1 cellular context compared by ENCODE assay signal in the genomic region with DNA sequence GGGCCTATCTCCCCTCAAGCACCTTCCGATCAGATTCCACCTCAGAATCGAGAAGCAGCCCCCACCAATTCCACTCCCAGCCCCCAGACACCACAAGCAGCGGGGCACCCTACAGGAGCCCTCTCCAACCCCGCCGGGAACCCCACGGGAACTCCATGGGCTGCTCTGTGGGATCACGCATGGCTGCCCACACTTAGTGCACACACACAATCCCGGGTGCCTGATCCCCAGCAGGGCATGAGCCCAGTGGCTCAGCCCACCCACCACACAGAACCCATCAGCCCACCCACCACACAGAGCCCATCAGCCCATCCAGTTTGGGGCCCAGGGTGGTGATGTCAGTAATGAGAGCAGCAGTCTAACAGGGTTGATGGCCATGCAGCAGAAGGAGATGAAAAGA.
TF ChIP-seq lines count a peak whose summit lies in the region.

No MANE protein-coding gene starts in this region.

TF ChIP-seq in HEK293, 187 proteins besides CTCF, POLR2A, EP300 and RAD21 (continued from another document):
- TF ChIP-seq, protein P1, sequence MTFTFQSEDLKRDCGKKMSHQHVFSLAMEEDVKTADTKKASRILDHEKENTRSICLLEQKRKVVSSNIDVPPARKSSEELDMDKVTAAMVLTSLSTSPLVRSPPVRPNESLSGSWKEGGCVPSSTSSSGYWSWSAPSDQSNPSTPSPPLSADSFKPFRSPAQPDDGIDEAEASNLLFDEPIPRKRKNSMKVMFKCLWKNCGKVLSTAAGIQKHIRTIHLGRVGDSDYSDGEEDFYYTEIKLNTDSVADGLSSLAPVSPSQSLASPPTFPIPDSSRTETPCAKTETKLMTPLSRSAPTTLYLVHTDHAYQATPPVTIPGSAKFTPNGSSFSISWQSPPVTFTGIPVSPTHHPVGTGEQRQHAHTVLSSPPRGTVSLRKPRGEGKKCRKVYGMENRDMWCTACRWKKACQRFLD (tag by site-specific recombination; IDR thresholded peaks at IDR 0.05), result no peak
- TF ChIP-seq, protein P2, sequence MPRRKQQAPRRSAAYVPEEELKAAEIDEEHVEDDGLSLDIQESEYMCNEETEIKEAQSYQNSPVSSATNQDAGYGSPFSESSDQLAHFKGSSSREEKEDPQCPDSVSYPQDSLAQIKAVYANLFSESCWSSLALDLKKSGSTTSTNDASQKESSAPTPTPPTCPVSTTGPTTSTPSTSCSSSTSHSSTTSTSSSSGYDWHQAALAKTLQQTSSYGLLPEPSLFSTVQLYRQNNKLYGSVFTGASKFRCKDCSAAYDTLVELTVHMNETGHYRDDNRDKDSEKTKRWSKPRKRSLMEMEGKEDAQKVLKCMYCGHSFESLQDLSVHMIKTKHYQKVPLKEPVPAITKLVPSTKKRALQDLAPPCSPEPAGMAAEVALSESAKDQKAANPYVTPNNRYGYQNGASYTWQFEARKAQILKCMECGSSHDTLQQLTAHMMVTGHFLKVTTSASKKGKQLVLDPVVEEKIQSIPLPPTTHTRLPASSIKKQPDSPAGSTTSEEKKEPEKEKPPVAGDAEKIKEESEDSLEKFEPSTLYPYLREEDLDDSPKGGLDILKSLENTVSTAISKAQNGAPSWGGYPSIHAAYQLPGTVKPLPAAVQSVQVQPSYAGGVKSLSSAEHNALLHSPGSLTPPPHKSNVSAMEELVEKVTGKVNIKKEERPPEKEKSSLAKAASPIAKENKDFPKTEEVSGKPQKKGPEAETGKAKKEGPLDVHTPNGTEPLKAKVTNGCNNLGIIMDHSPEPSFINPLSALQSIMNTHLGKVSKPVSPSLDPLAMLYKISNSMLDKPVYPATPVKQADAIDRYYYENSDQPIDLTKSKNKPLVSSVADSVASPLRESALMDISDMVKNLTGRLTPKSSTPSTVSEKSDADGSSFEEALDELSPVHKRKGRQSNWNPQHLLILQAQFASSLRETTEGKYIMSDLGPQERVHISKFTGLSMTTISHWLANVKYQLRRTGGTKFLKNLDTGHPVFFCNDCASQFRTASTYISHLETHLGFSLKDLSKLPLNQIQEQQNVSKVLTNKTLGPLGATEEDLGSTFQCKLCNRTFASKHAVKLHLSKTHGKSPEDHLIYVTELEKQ (tag by site-specific recombination; IDR thresholded peaks at IDR 0.05; ENCODE audit: borderline replicate concordance), result no peak
